21 cellular contexts compared by ENCODE assay signal in the genomic region with DNA sequence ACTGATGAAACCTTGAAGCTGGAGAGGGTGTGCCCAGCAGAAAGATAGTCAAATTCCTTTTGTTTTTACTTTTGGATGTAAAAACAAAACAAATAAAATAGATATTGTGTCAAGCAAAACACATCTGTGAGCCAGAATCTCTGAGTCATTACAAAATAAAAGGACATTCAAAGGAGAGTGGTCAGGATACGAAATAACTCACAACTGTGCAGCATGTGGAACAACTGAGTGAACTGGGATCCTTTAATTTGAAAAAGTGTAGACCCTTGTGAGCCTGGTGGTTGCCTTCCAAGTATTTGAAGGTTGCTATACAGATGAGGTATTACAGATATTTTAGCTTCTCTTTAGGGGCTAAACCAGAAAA. TPM values are rescaled to one million over a fixed set of nuclear protein-coding genes. Genes with fewer than 3 reads are reported as not detected.
DNase-seq lines count a peak whose midpoint lies in the region; ATAC-seq and TF ChIP-seq lines count a peak whose summit lies in the region.
"Had no signal": no experiment of that assay in that cellular context is flagged by ENCODE, and none has a peak within 500 bp of the region (broad histone marks: within the 10 kb centered on the region; RNA-seq: fewer than 3 reads in every experiment).

No MANE protein-coding gene starts in this region.

- H3K36me3 ChIP-seq in mammary epithelial cell (ENCODE audit: insufficient read depth, low read length), result no peaks in the 10 kb centered on the region
- no peaks in the 10 kb centered on the region for H3K36me3 ChIP-seq in adipocyte (ENCODE audit: control insufficient read depth, insufficient read depth, low read length, severe bottlenecking)
- no peaks in the 10 kb centered on the region for H3K36me3 ChIP-seq in heart right ventricle
- H3K36me3 ChIP-seq: thyroid gland had no signal

- H3K27me3 Mint-ChIP-seq in MCF 10A (ENCODE audit: insufficient read depth, unreplicated experiment), result no peaks in the 10 kb centered on the region

- H3K4me3 ChIP-seq in mammary epithelial cell (replicated peaks in 1 of 3; ENCODE audit: insufficient read depth in 1 of 3, low read depth in 2 of 3, low read length in 3 of 3) (no peak overlapping the region), adipocyte (ENCODE audit: low read length) (peak overlapping the region; percentile 61), heart right ventricle (no peak overlapping the region)
- H3K4me3 ChIP-seq: thyroid gland had no signal

- H2AFZ ChIP-seq in mammary epithelial cell (ENCODE audit: low read depth, low read length), result no peak overlapping the region

- TF ChIP-seq CTCF in MCF 10A (IDR thresholded peaks at IDR 0.05; ENCODE audit: unreplicated experiment), result no peak
- TF ChIP-seq CTCF in mammary epithelial cell (conservative IDR thresholded peaks at IDR 0.05 in 1 of 2, IDR thresholded peaks at IDR 0.05 in 1 of 2; ENCODE audit: extremely low read depth in 1 of 2, insufficient read depth in 1 of 2, low read depth in 1 of 2, low read length in 2 of 2), result no peak
- TF ChIP-seq CTCF in heart right ventricle (IDR thresholded peaks at IDR 0.05), result no peak

- dilution Hi-C loops in mammary epithelial cell (cut with HindIII; ENCODE audit: low sequenced_read_pairs), result no loop called here

- H3K9me3 ChIP-seq in mammary epithelial cell (replicated peaks; ENCODE audit: insufficient read depth, low read length) (no peaks in the 10 kb centered on the region), adipocyte (ENCODE audit: control insufficient read depth, low read length) (no peaks in the 10 kb centered on the region), heart right ventricle (no peaks in the 10 kb centered on the region)
- H3K9me3 ChIP-seq: thyroid gland had no signal

- H3K36me3 Mint-ChIP-seq in MCF 10A (ENCODE audit: insufficient read depth, unreplicated experiment), result no peaks in the 10 kb centered on the region
- H3K36me3 Mint-ChIP-seq: CD4-positive, CD25-positive, alpha-beta regulatory T cell; stimulated activated naive B cell treated with anti-CD40 and anti-IgM and Interleukin-4, amounts not matched to agents 10 μg/mL and 1 μg/mL and 100 μg/mL, for 72 hours had no signal

- CTCF ChIA-PET in MCF 10A (lab: Yijun Ruan, JAX) (no interaction called here), mammary epithelial cell (lab: Charles Lee; ENCODE audit: low non-redundant PET) (no interaction called here)

- no peak overlapping the region for H3K4me2 ChIP-seq in mammary epithelial cell (ENCODE audit: insufficient read depth, low read depth, low read length)

- no peak overlapping the region for H3K4me3 Mint-ChIP-seq in MCF 10A (ENCODE audit: unreplicated experiment)
- H3K4me3 Mint-ChIP-seq: activated T-helper 17 cell treated with anti-CD3 and anti-CD28 coated beads, Interleukin-2, amount 50 U/mL, for 72 hours; CD4-positive, CD25-positive, alpha-beta regulatory T cell; stimulated activated naive B cell treated with anti-CD40 and anti-IgM and Interleukin-4, amounts not matched to agents 10 μg/mL and 1 μg/mL and 100 μg/mL, for 72 hours; T-helper 2 cell treated with Interferon-gamma antibody and Interleukin-4, amounts not matched to agents 5 μg/mL and 100 μg/mL, for 36 hours had no signal

- no peaks in the 10 kb centered on the region for H3K9me3 Mint-ChIP-seq in MCF 10A (ENCODE audit: unreplicated experiment)
- H3K9me3 Mint-ChIP-seq: activated T-helper 17 cell treated with anti-CD3 and anti-CD28 coated beads, Interleukin-2, amount 50 U/mL, for 72 hours; stimulated activated naive B cell treated with anti-CD40 and anti-IgM and Interleukin-4, amounts not matched to agents 10 μg/mL and 1 μg/mL and 100 μg/mL, for 72 hours; T-helper 2 cell treated with Interferon-gamma antibody and Interleukin-4, amounts not matched to agents 5 μg/mL and 100 μg/mL, for 36 hours had no signal

- peak in 5 of 8 donors; percentile 34 to 64 (median 48) for ATAC-seq in heart right ventricle
- ATAC-seq in GM19351 (IDR thresholded peaks at IDR 0.05; ENCODE audit: unreplicated experiment), result no peak
- ATAC-seq in GM19463 (IDR thresholded peaks at IDR 0.05; ENCODE audit: unreplicated experiment), result no peak
- ATAC-seq in GM19455 (IDR thresholded peaks at IDR 0.05; ENCODE audit: unreplicated experiment), result no peak
- ATAC-seq: activated T-helper 17 cell treated with anti-CD3 and anti-CD28 coated beads, Interleukin-2, amount 50 U/mL, for 72 hours; left lobe of liver; stimulated activated naive B cell treated with anti-CD40 and anti-IgM and Interleukin-4, amounts not matched to agents 10 μg/mL and 1 μg/mL and 100 μg/mL, for 72 hours had no signal

- H3K4me1 Mint-ChIP-seq in MCF 10A (ENCODE audit: insufficient read depth, unreplicated experiment), result peaks cover 15% of the 10 kb centered on the region
- H3K4me1 Mint-ChIP-seq: activated T-helper 17 cell treated with anti-CD3 and anti-CD28 coated beads, Interleukin-2, amount 50 U/mL, for 72 hours; CD4-positive, CD25-positive, alpha-beta regulatory T cell; stimulated activated naive B cell treated with anti-CD40 and anti-IgM and Interleukin-4, amounts not matched to agents 10 μg/mL and 1 μg/mL and 100 μg/mL, for 72 hours had no signal

- BruUV-seq in MCF 10A (replicated peaks; lab: Mats Ljungman, UMichigan) (no TSS peak), mammary epithelial cell (replicated peaks; lab: Mats Ljungman, UMichigan) (no TSS peak)

- no peak overlapping the region for H3K27ac ChIP-seq in mammary epithelial cell (ENCODE audit: insufficient read depth, low read depth, low read length)
- H3K27ac ChIP-seq in heart right ventricle, result peak overlapping the region in 6 of 10 donors; percentile 4 to 56 (median 33)
- H3K27ac ChIP-seq: thyroid gland had no signal

- H3K9ac ChIP-seq in mammary epithelial cell (ENCODE audit: insufficient read depth, low read length) (no peak overlapping the region), adipocyte (ENCODE audit: low read length) (no peak overlapping the region)

- in situ Hi-C loops in mammary epithelial cell (cut with MboI; ENCODE audit: low sequenced_read_pairs in 2 of 2), result no loop called here

- H3K27me3 ChIP-seq in mammary epithelial cell (ENCODE audit: insufficient read depth, low read length) (peaks cover 5% of the 10 kb centered on the region), adipocyte (replicated peaks; ENCODE audit: control insufficient read depth, insufficient read depth, low read length) (no peaks in the 10 kb centered on the region), heart right ventricle (no peaks in the 10 kb centered on the region)
- H3K27me3 ChIP-seq: thyroid gland had no signal

- no peaks in the 10 kb centered on the region for H3K4me1 ChIP-seq in mammary epithelial cell (ENCODE audit: insufficient read depth, low read length)
- H3K4me1 ChIP-seq in adipocyte (ENCODE audit: control insufficient read depth, insufficient read depth, low read length), result peaks cover 20% of the 10 kb centered on the region
- H3K4me1 ChIP-seq in heart right ventricle, result peaks cover 0 to 35% (median 20%) of the 10 kb centered on the region in 9 donors

- POLR2A ChIA-PET in MCF 10A (lab: Yijun Ruan, JAX), result no interaction called here

- H4K20me1 ChIP-seq in mammary epithelial cell (ENCODE audit: insufficient read depth, low read length), result no peaks in the 10 kb centered on the region

- intact Hi-C loops in MCF 10A (cut with micrococcal nuclease), result no loop called here
- intact Hi-C loops in mammary epithelial cell (cut with micrococcal nuclease), result no loop called here
- intact Hi-C loops in heart right ventricle (cut with DNase I), result no loop called here

- H3K79me2 ChIP-seq in mammary epithelial cell (ENCODE audit: insufficient read depth, low read length), result no peaks in the 10 kb centered on the region

- DNase-seq in MCF 10A (ENCODE audit: unreplicated experiment) (peak; percentile 49), mammary epithelial cell (no peak), adipocyte (ENCODE audit: low read depth) (peak; percentile 34), heart right ventricle (no peak), RKO (ENCODE audit: low spot score) (no peak)
- DNase-seq: CD4-positive, CD25-positive, alpha-beta regulatory T cell; central memory CD4-positive, alpha-beta T cell; IMR-90; NCI-H2029 treated with DMSO at 0.1 percent for 48 hours; posterior cingulate gyrus; SHP77 treated with DMSO at 0.1 percent for 48 hours; stimulated activated CD4-positive, alpha-beta T cell treated with anti-CD3 and anti-CD28 coated beads, Interleukin-12 subunit alpha, Interleukin-12 subunit beta, amount 100 ng/mL, for 4 hours; stimulated activated naive B cell treated with anti-CD40 and anti-IgM and Interleukin-4, amounts not matched to agents 10 μg/mL and 1 μg/mL and 100 μg/mL, for 72 hours; thyroid gland had no signal

- WGBS in mammary epithelial cell (ENCODE audit: low coverage, missing lambda C conversion rate), result 58% methylated on average over 1 of the region's 1 CpG
- WGBS in heart right ventricle, 2 donors, result 57 to 60% methylated on average over 1 of the region's 1 CpG

- peak overlapping the region; percentile 1 for H3K27ac Mint-ChIP-seq in MCF 10A (ENCODE audit: low read depth, unreplicated experiment)
- H3K27ac Mint-ChIP-seq: activated T-helper 17 cell treated with anti-CD3 and anti-CD28 coated beads, Interleukin-2, amount 50 U/mL, for 72 hours; CD4-positive, CD25-positive, alpha-beta regulatory T cell; stimulated activated naive B cell treated with anti-CD40 and anti-IgM and Interleukin-4, amounts not matched to agents 10 μg/mL and 1 μg/mL and 100 μg/mL, for 72 hours; T-helper 2 cell treated with Interferon-gamma antibody and Interleukin-4, amounts not matched to agents 5 μg/mL and 100 μg/mL, for 36 hours had no signal

RNA-seq across cellular contexts. Expression of a gene that starts 26.6 kb away (rescaled TPM):
- not detected in 2 replicates for total RNA-seq in MCF 10A (2022)
- total RNA-seq in mammary epithelial cell, result not detected
- polyA plus RNA-seq in mammary epithelial cell, result not detected
- polyA minus RNA-seq in mammary epithelial cell, result not detected
- total RNA-seq in heart right ventricle, result 1 to 10 TPM; 1.5 to 9.2 (median 4.2) TPM
- polyA plus RNA-seq in heart right ventricle, result 1 to 10 TPM in 1 of 2 donors, under 1 TPM in 1; 0.55 to 2.8 TPM
- total RNA-seq: activated CD8-positive, alpha-beta memory T cell treated with anti-CD3 and anti-CD28 coated beads for 36 hours; activated T-helper 17 cell treated with anti-CD3 and anti-CD28 coated beads, Interleukin-2, amount 50 U/mL, for 72 hours; CD4-positive, CD25-positive, alpha-beta regulatory T cell; IMR-90; left lobe of liver had no signal
- polyA plus RNA-seq: CD4-positive, CD25-positive, alpha-beta regulatory T cell; IMR-90 had no signal

Comparison
In these comparisons a context has a peak if more than half of its experiments do, and no peak if none do; other contexts are left out.
1. DNase-seq: peak in MCF 10A (single experiment) and adipocyte (single experiment); none in mammary epithelial cell (single experiment), heart right ventricle (0 of 2) and RKO (single experiment).
2. ATAC-seq: peak in heart right ventricle (5 of 8); none in GM19351 (single experiment), GM19463 (single experiment) and GM19455 (single experiment).